12 cellular contexts compared by ENCODE assay signal in the genomic region with DNA sequence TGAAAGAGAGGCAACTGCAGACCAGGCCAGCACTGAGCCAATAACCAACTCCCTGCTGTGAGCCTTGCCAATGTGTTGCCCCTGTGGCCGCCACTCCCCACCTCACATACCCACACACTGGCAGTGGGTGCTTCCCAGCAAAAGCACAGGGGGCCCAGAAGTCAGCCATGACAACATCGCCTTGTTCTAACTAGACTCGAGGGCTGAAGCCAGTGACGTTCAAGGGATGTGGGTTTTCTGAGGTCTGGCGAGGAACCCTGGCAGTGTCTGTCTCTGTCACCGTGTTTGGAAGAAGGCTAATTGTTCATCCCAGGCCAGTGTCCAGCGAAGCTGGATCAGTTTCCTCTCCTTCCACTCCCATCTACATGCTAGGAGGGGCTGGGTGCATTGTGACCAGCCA.
A peak's percentile ranks its signal among the peaks of the same experiment; 100 is the strongest.
DNase-seq lines count a peak whose midpoint lies in the region; ATAC-seq and TF ChIP-seq lines count a peak whose summit lies in the region.
"Had no signal": no experiment of that assay in that cellular context is flagged by ENCODE, and none has a peak within 500 bp of the region (broad histone marks: within the 10 kb centered on the region; RNA-seq: fewer than 3 reads in every experiment).

No MANE protein-coding gene starts in this region.

- no peaks in the 10 kb centered on the region for H3K36me3 ChIP-seq in GM23338 (ENCODE audit: insufficient read depth)
- H3K36me3 ChIP-seq in mammary epithelial cell (ENCODE audit: insufficient read depth, low read length), result no peaks in the 10 kb centered on the region

- in situ Hi-C loops in mammary epithelial cell (cut with MboI; ENCODE audit: low sequenced_read_pairs in 2 of 2), result no loop called here

- intact Hi-C loops in mammary epithelial cell (cut with micrococcal nuclease), result no loop called here

- CTCF ChIA-PET in mammary epithelial cell (lab: Charles Lee; ENCODE audit: low non-redundant PET), result no interaction called here

- H3F3A ChIP-seq in GM23338 (replicated peaks; ENCODE audit: low read depth), result no peaks in the 10 kb centered on the region

- peaks cover 4% of the 10 kb centered on the region for H3K9me3 Mint-ChIP-seq in GM23338

- dilution Hi-C loops in mammary epithelial cell (cut with HindIII; ENCODE audit: low sequenced_read_pairs), result no loop called here

- 73% methylated on average over 6 of the region's 7 CpGs for WGBS in mammary epithelial cell (ENCODE audit: low coverage, missing lambda C conversion rate)

- H3K9me2 ChIP-seq in GM23338 (ENCODE audit: insufficient read depth), result peaks cover 14% of the 10 kb centered on the region
- H3K9me2 ChIP-seq: SK-N-SH had no signal

- H3K27me3 ChIP-seq in GM23338 (ENCODE audit: insufficient read depth) (no peaks in the 10 kb centered on the region), mammary epithelial cell (ENCODE audit: insufficient read depth, low read length) (no peaks in the 10 kb centered on the region)

- no peak overlapping the region for H3K4me2 ChIP-seq in GM23338
- no peak overlapping the region for H3K4me2 ChIP-seq in mammary epithelial cell (ENCODE audit: insufficient read depth, low read depth, low read length)
- H3K4me2 ChIP-seq: SK-N-SH had no signal

- DNase-seq in GM23338 (ENCODE audit: low spot score), result no peak
- peak; percentile 32 to 42 for DNase-seq in activated CD8-positive, alpha-beta memory T cell treated with anti-CD3 and anti-CD28 coated beads for 1 hour (ENCODE audit: extremely low read depth in 1 of 2, low read depth in 1 of 2)
- no peak for DNase-seq in mammary epithelial cell
- DNase-seq in stimulated activated CD4-positive, alpha-beta T cell treated with anti-CD3 and anti-CD28 coated beads, TNF-alpha, amount 100 ng/mL, for 48 hours (ENCODE audit: low read depth in 3 of 3), result peak in 2 of 3 donors; percentile 56 to 62
- no peak for DNase-seq in retina
- no peak for DNase-seq in middle frontal gyrus (ENCODE audit: extremely low spot score, low spot score)
- no peak for DNase-seq in kidney glomerular epithelial cell (lab: John Stamatoyannopoulos, UW)
- no peak for DNase-seq in nucleus accumbens (lab: John Stamatoyannopoulos, UW)
- DNase-seq: AML-193, HCEC 1CT, NCI-H2171, SK-N-SH had no signal

- ATAC-seq in GM23338, result no peak

- H3K79me2 ChIP-seq in GM23338 (replicated peaks; ENCODE audit: insufficient read depth), result no peaks in the 10 kb centered on the region
- no peaks in the 10 kb centered on the region for H3K79me2 ChIP-seq in mammary epithelial cell (ENCODE audit: insufficient read depth, low read length)

- H3K9ac ChIP-seq in mammary epithelial cell (ENCODE audit: insufficient read depth, low read length), result no peak overlapping the region
- H3K9ac ChIP-seq: SK-N-SH had no signal

- H2AFZ ChIP-seq in GM23338 (peak overlapping the region; percentile 38; the same call in 1 of the 2 replicates), mammary epithelial cell (ENCODE audit: low read depth, low read length) (peak overlapping the region; percentile 13)

- BruUV-seq in mammary epithelial cell (replicated peaks; lab: Mats Ljungman, UMichigan), result no TSS peak

- H4K20me1 ChIP-seq in GM23338 (replicated peaks; ENCODE audit: insufficient read depth), result no peaks in the 10 kb centered on the region
- H4K20me1 ChIP-seq in mammary epithelial cell (ENCODE audit: insufficient read depth, low read length), result no peaks in the 10 kb centered on the region

- H3K9me3 ChIP-seq in mammary epithelial cell (replicated peaks; ENCODE audit: insufficient read depth, low read length), result no peaks in the 10 kb centered on the region
- H3K9me3 ChIP-seq: SK-N-SH had no signal

- no peak overlapping the region for H3K4me3 Mint-ChIP-seq in GM23338

- peaks cover 11% of the 10 kb centered on the region; the same call in 2 of the 3 replicates for H3K4me1 Mint-ChIP-seq in GM23338

- no peak for TF ChIP-seq CTCF in GM23338 (conservative IDR thresholded peaks at IDR 0.05; ENCODE audit: low read depth in 2 of 2)
- no peak for TF ChIP-seq CTCF in mammary epithelial cell (conservative IDR thresholded peaks at IDR 0.05 in 1 of 2, IDR thresholded peaks at IDR 0.05 in 1 of 2; ENCODE audit: extremely low read depth in 1 of 2, insufficient read depth in 1 of 2, low read depth in 1 of 2, low read length in 2 of 2)

- H3K27ac ChIP-seq in GM23338 (ENCODE audit: low read depth), result no peak overlapping the region
- no peak overlapping the region for H3K27ac ChIP-seq in mammary epithelial cell (ENCODE audit: insufficient read depth, low read depth, low read length)

- no peak overlapping the region for H3K27ac Mint-ChIP-seq in GM23338

- H3K4me1 ChIP-seq in GM23338 (ENCODE audit: insufficient read depth) (peaks cover 7% of the 10 kb centered on the region), mammary epithelial cell (ENCODE audit: insufficient read depth, low read length) (peaks cover 15% of the 10 kb centered on the region)

- peaks cover 5% of the 10 kb centered on the region for H3K27me3 Mint-ChIP-seq in GM23338 (ENCODE audit: insufficient read depth, low read depth, poor library complexity)

- peaks cover 2% of the 10 kb centered on the region; the same call in 1 of the 3 replicates for H3K36me3 Mint-ChIP-seq in GM23338 (ENCODE audit: low read depth)

- H3K4me3 ChIP-seq in GM23338 (no peak overlapping the region), mammary epithelial cell (replicated peaks in 1 of 3; ENCODE audit: insufficient read depth in 1 of 3, low read depth in 2 of 3, low read length in 3 of 3) (no peak overlapping the region)

TF ChIP-seq in GM23338, 12 proteins besides CTCF, POLR2A, EP300 and RAD21 (continues in another document):
- TF ChIP-seq ZNF114 (CRISPR knock-in tag; IDR thresholded peaks at IDR 0.05), result no peak
- TF ChIP-seq POLR2AphosphoS5 (IDR thresholded peaks at IDR 0.05; ENCODE audit: low read depth), result no peak
- no peak for TF ChIP-seq EZH2phosphoT487 (IDR thresholded peaks at IDR 0.05; ENCODE audit: unreplicated experiment)
- no peak for TF ChIP-seq STAT1 (IDR thresholded peaks at IDR 0.05; ENCODE audit: unreplicated experiment)
- TF ChIP-seq EZH2 (IDR thresholded peaks at IDR 0.05; ENCODE audit: low read depth, unreplicated experiment), result no peak
- TF ChIP-seq, protein P1, sequence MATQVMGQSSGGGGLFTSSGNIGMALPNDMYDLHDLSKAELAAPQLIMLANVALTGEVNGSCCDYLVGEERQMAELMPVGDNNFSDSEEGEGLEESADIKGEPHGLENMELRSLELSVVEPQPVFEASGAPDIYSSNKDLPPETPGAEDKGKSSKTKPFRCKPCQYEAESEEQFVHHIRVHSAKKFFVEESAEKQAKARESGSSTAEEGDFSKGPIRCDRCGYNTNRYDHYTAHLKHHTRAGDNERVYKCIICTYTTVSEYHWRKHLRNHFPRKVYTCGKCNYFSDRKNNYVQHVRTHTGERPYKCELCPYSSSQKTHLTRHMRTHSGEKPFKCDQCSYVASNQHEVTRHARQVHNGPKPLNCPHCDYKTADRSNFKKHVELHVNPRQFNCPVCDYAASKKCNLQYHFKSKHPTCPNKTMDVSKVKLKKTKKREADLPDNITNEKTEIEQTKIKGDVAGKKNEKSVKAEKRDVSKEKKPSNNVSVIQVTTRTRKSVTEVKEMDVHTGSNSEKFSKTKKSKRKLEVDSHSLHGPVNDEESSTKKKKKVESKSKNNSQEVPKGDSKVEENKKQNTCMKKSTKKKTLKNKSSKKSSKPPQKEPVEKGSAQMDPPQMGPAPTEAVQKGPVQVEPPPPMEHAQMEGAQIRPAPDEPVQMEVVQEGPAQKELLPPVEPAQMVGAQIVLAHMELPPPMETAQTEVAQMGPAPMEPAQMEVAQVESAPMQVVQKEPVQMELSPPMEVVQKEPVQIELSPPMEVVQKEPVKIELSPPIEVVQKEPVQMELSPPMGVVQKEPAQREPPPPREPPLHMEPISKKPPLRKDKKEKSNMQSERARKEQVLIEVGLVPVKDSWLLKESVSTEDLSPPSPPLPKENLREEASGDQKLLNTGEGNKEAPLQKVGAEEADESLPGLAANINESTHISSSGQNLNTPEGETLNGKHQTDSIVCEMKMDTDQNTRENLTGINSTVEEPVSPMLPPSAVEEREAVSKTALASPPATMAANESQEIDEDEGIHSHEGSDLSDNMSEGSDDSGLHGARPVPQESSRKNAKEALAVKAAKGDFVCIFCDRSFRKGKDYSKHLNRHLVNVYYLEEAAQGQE (IDR thresholded peaks at IDR 0.05; ENCODE audit: unreplicated experiment), result no peak
- no peak for TF ChIP-seq ZNF331 (CRISPR knock-in tag; IDR thresholded peaks at IDR 0.05; ENCODE audit: low read depth)

Comparison
In these comparisons a context has a peak if more than half of its experiments do, and no peak if none do; other contexts are left out.
1. DNase-seq: peak in activated CD8-positive, alpha-beta memory T cell treated with anti-CD3 and anti-CD28 coated beads for 1 hour (2 of 2) and stimulated activated CD4-positive, alpha-beta T cell treated with anti-CD3 and anti-CD28 coated beads, TNF-alpha, amount 100 ng/mL, for 48 hours (2 of 3); none in GM23338 (single experiment), mammary epithelial cell (single experiment), retina (single experiment), middle frontal gyrus (single experiment), kidney glomerular epithelial cell (single experiment) and nucleus accumbens (0 of 56).